26 cellular contexts compared by ENCODE assay signal in the genomic region with DNA sequence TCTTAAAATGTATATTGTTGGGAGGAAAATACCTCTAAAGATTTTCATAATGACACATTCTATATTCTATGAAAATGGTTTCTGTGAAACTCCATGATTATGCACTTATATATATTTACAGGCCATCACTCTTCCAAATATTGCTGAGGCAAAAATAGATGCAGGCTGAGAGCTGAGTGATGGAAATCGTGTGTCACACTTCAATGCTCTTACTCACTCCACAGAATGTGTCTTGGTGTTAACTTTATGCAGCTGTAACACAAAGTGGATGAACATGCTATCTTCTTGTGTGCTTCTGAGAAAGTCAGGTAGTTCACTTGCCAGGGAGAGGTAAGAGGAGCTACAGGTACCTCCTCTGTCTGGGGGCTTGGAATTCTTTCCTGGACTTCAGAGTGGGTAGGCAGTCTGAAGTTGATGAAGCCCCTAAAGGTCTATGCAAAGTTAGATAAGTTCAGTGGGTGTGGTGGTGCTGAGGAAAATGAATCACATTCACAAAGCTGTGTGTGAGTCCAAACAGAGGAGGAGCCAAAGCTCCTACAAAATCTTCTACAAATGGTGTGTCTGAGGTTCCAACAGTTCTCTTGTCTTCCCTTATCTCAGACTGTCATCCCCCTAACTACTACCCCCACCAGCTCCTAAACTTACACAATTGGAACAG.
"Had no signal": no experiment of that assay in that cellular context is flagged by ENCODE, and none has a peak within 500 bp of the region (broad histone marks: within the 10 kb centered on the region; RNA-seq: fewer than 3 reads in every experiment).

No MANE protein-coding gene starts in this region.

- H3K27me3 ChIP-seq: gastrocnemius medialis, upper lobe of left lung had no signal

- H3K36me3 ChIP-seq: cardiac muscle cell, gastrocnemius medialis, thoracic aorta, upper lobe of left lung had no signal

- DNase-seq: activated B cell treated with CpG ODN at 0.5 μM for 24 hours; activated CD4-positive, alpha-beta T cell treated with anti-CD3 and anti-CD28 coated beads for 4 hours; activated CD4-positive, alpha-beta T cell treated with anti-CD3 and anti-CD28 coated beads, Interleukin-2, amount 50 U/mL, for 48 hours; activated CD8-positive, alpha-beta memory T cell treated with anti-CD3 and anti-CD28 coated beads, Interleukin-2, amount 50 U/mL, for 48 hours; activated naive CD4-positive, alpha-beta T cell treated with Interleukin-2 at 50 U/mL for 16 hours; activated naive CD8-positive, alpha-beta T cell treated with anti-CD3 and anti-CD28 coated beads, Interleukin-2, amount 10 ng/mL, durations not matched to agents 7 days and 5 days; activated T-cell treated with anti-CD3 and anti-CD28 coated beads, Interleukin-2, amount 50 U/mL, for 4 hours; amniotic stem cell; effector CD4-positive, alpha-beta T cell; gastrocnemius medialis; head of caudate nucleus; left cardiac atrium; naive B cell; occipital lobe; retina; stimulated activated CD4-positive, alpha-beta T cell treated with anti-CD3 and anti-CD28 coated beads, Interleukin-4, amount 100 ng/mL, for 24 hours; stimulated activated naive CD4-positive, alpha-beta T cell treated with Interleukin-2 at 50 U/mL for 16 hours; T1000; upper lobe of left lung had no signal

- ATAC-seq: activated T-cell treated with anti-CD3 and anti-CD28 coated beads, Interleukin-2, amount 50 U/mL, for 4 hours; gastrocnemius medialis had no signal

- H3K36me3 Mint-ChIP-seq: activated naive CD8-positive, alpha-beta T cell treated with anti-CD3 and anti-CD28 coated beads, Interleukin-2, amount 10 ng/mL, durations not matched to agents 7 days and 5 days; memory B cell; naive B cell had no signal

- H3K4me1 ChIP-seq: gastrocnemius medialis, upper lobe of left lung had no signal

- H3K4me3 Mint-ChIP-seq: activated B cell treated with CpG ODN at 0.5 μM for 24 hours; activated naive CD8-positive, alpha-beta T cell treated with anti-CD3 and anti-CD28 coated beads, Interleukin-2, amount 10 ng/mL, durations not matched to agents 7 days and 5 days; activated T-cell treated with anti-CD3 and anti-CD28 coated beads, Interleukin-2, amount 50 U/mL, for 4 hours; dendritic cell treated with granulocyte-macrophage colony-stimulating factor and Interleukin-4, amounts not matched to agents 40 ng/mL and 50 ng/mL, for 4 days; memory B cell; naive B cell; neural crest cell; T-helper 1 cell treated with Interleukin-12 subunit alpha and Interleukin-12 subunit beta and Interleukin-4 antibody, amounts not matched to agents 30 μg/mL and 1 μg/mL, for 36 hours had no signal

- H3K27ac Mint-ChIP-seq: activated B cell treated with CpG ODN at 0.5 μM for 24 hours; activated naive CD8-positive, alpha-beta T cell treated with anti-CD3 and anti-CD28 coated beads, Interleukin-2, amount 10 ng/mL, durations not matched to agents 7 days and 5 days; activated T-helper 2 cell treated with anti-CD3 and anti-CD28 coated beads, Interferon-gamma antibody, Interleukin-2, Interleukin-4, amounts not matched to agents 10 μg/mL and 5 μg/mL and 100 μg/mL, durations not matched to agents 14 hours and 24 hours and 36 hours; dendritic cell treated with granulocyte-macrophage colony-stimulating factor and Interleukin-4, amounts not matched to agents 40 ng/mL and 50 ng/mL, for 4 days; memory B cell; naive B cell; T-helper 1 cell treated with Interleukin-12 subunit alpha and Interleukin-12 subunit beta and Interleukin-4 antibody, amounts not matched to agents 30 μg/mL and 1 μg/mL, for 36 hours had no signal

- H3K4me3 ChIP-seq: cardiac muscle cell, gastrocnemius medialis, thoracic aorta, upper lobe of left lung had no signal

- H3K9me3 Mint-ChIP-seq: activated B cell treated with CpG ODN at 0.5 μM for 24 hours; activated naive CD8-positive, alpha-beta T cell treated with anti-CD3 and anti-CD28 coated beads, Interleukin-2, amount 10 ng/mL, durations not matched to agents 7 days and 5 days; activated T-cell treated with anti-CD3 and anti-CD28 coated beads, Interleukin-2, amount 50 U/mL, for 4 hours; activated T-helper 2 cell treated with anti-CD3 and anti-CD28 coated beads, Interferon-gamma antibody, Interleukin-2, Interleukin-4, amounts not matched to agents 10 μg/mL and 5 μg/mL and 100 μg/mL, durations not matched to agents 14 hours and 24 hours and 36 hours; dendritic cell treated with granulocyte-macrophage colony-stimulating factor and Interleukin-4, amounts not matched to agents 40 ng/mL and 50 ng/mL, for 4 days; neural crest cell; T-helper 1 cell treated with Interleukin-12 subunit alpha and Interleukin-12 subunit beta and Interleukin-4 antibody, amounts not matched to agents 30 μg/mL and 1 μg/mL, for 36 hours had no signal

- H3K27ac ChIP-seq: cardiac muscle cell, gastrocnemius medialis, thoracic aorta, upper lobe of left lung had no signal

- H3K4me1 Mint-ChIP-seq: activated B cell treated with CpG ODN at 0.5 μM for 24 hours; activated naive CD8-positive, alpha-beta T cell treated with anti-CD3 and anti-CD28 coated beads, Interleukin-2, amount 10 ng/mL, durations not matched to agents 7 days and 5 days; memory B cell; naive B cell had no signal

- H3K27me3 Mint-ChIP-seq: activated B cell treated with CpG ODN at 0.5 μM for 24 hours; activated naive CD8-positive, alpha-beta T cell treated with anti-CD3 and anti-CD28 coated beads, Interleukin-2, amount 10 ng/mL, durations not matched to agents 7 days and 5 days; dendritic cell treated with granulocyte-macrophage colony-stimulating factor and Interleukin-4, amounts not matched to agents 40 ng/mL and 50 ng/mL, for 4 days; memory B cell; naive B cell had no signal

- H3K9me3 ChIP-seq: gastrocnemius medialis, thoracic aorta, upper lobe of left lung had no signal
